8 cellular contexts compared by ENCODE assay signal in genomic region chr2:95121150-95121494, GRCh38. TPM values are rescaled to one million over a fixed set of nuclear protein-coding genes. Genes with fewer than 3 reads are reported as not detected.
A peak's percentile ranks its signal among the peaks of the same experiment; 100 is the strongest.
DNase-seq lines count a peak whose midpoint lies in the region; ATAC-seq and TF ChIP-seq lines count a peak whose summit lies in the region.

No MANE protein-coding gene starts in this region.

- peaks cover 17% of the 10 kb centered on the region for H3K36me3 ChIP-seq in HUES48 (ENCODE audit: control insufficient read depth, insufficient read depth, low read length)
- H3K36me3 ChIP-seq in thoracic aorta: no peaks in the 10 kb centered on the region

- DNase-seq in GM04503 (ENCODE audit: low read depth) (peak; percentile 4), astrocyte of the cerebellum (ENCODE audit: low read depth) (no peak), thoracic aorta (ENCODE audit: low spot score) (no peak), NCI-H526 treated with DMSO at 0.1 percent for 48 hours (lab: John Stamatoyannopoulos, UW) (no peak)
- DNase-seq in stimulated activated CD4-positive, alpha-beta T cell treated with anti-CD3 and anti-CD28 coated beads, Interleukin-12 subunit alpha, Interleukin-12 subunit beta, amount 100 ng/mL, for 4 hours: no peak

- H3K9me3 ChIP-seq in HUES48 (ENCODE audit: control insufficient read depth, insufficient read depth, low read length) (no peaks in the 10 kb centered on the region), thoracic aorta (no peaks in the 10 kb centered on the region)

- H3K27ac ChIP-seq in HUES48 (ENCODE audit: low read depth, low read length): peak overlapping the region; percentile 90
- peak overlapping the region; percentile 97 for H3K27ac ChIP-seq in layer of hippocampus (ENCODE audit: low read depth, low read length)
- peak overlapping the region; percentile 84 to 89 for H3K27ac ChIP-seq in thoracic aorta

- H3K4me3 ChIP-seq in HUES48 (ENCODE audit: low read depth, low read length) (peak overlapping the region; percentile 81), astrocyte of the cerebellum (ENCODE audit: low read depth, low read length) (peak overlapping the region; percentile 86), thoracic aorta (peak overlapping the region; percentile 83)

- peaks cover 8% of the 10 kb centered on the region for H3K4me1 ChIP-seq in HUES48 (ENCODE audit: control insufficient read depth, insufficient read depth, low read length)
- H3K4me1 ChIP-seq in thoracic aorta (ENCODE audit: control insufficient read depth in 1 of 2, low read depth in 2 of 2): peaks cover 3 to 28% of the 10 kb centered on the region in 2 donors

- ATAC-seq in thoracic aorta (ENCODE audit: insufficient number of reproducible peaks, low FRiP score, low read depth): no peak
- no peak for ATAC-seq in HG03045 (IDR thresholded peaks at IDR 0.05; ENCODE audit: unreplicated experiment)

- peak overlapping the region; percentile 98 for H3K9ac ChIP-seq in HUES48 (ENCODE audit: low read depth, low read length)

- in situ Hi-C loops in astrocyte of the cerebellum (cut with HindIII; ENCODE audit: low sequenced_read_pairs): no loop called here

- H3K27me3 ChIP-seq in HUES48 (ENCODE audit: control insufficient read depth, insufficient read depth, low read length) (no peaks in the 10 kb centered on the region), layer of hippocampus (ENCODE audit: control insufficient read depth, insufficient read depth, low read length) (no peaks in the 10 kb centered on the region), thoracic aorta (replicated peaks; ENCODE audit: insufficient read depth) (no peaks in the 10 kb centered on the region)

- TF ChIP-seq CTCF in astrocyte of the cerebellum (IDR thresholded peaks at IDR 0.05; ENCODE audit: low read depth, low read length, missing control alignments) (no peak), thoracic aorta (IDR thresholded peaks at IDR 0.05) (no peak)

RNA-seq across cellular contexts. Expression of gene MRPS5, which starts 0.5 kb away (rescaled TPM):
- 10 to 100 TPM; 35.3 to 44.8 TPM for total RNA-seq in thoracic aorta

RNA-seq across cellular contexts. Expression of gene ZNF514, which starts 38.5 kb away (rescaled TPM):
- total RNA-seq in thoracic aorta: 10 to 100 TPM; 13.3 to 22.3 TPM

RNA-seq across cellular contexts. Expression of gene ZNF2, which starts 44.5 kb away (rescaled TPM):
- total RNA-seq in thoracic aorta: 1 to 10 TPM; 2.0 to 2.3 TPM
